ENCODE assay signal across 13 cellular contexts in genomic region chr11:44833869-44834452, GRCh38.
DNase-seq lines count a peak whose midpoint lies in the region; ATAC-seq and TF ChIP-seq lines count a peak whose summit lies in the region.
"Had no signal": no experiment of that assay in that cellular context is flagged by ENCODE, and none has a peak within 500 bp of the region (broad histone marks: within the 10 kb centered on the region; RNA-seq: fewer than 3 reads in every experiment).

No MANE protein-coding gene starts in this region.

- no peak for TF ChIP-seq CTCF in WTC11 (IDR thresholded peaks at IDR 0.05)

- DNase-seq in WTC11 (ENCODE audit: low spot score) (no peak), iPS-NIHi7 (ENCODE audit: extremely low spot score) (peak; percentile 40), retina (peak; percentile 76), KG1 (lab: John Stamatoyannopoulos, UW) (no peak), NCI-H1436 treated with DMSO at 0.1 percent for 48 hours (lab: John Stamatoyannopoulos, UW) (no peak)
- no peak for DNase-seq in activated T-cell treated with anti-CD3 and anti-CD28 coated beads, Interleukin-2, amount 50 U/mL, for 24 hours
- DNase-seq: activated CD4-positive, alpha-beta T cell treated with anti-CD3 and anti-CD28 coated beads, Interleukin-2, amount 10 ng/mL, durations not matched to agents 24 days and 14 days; activated effector memory CD4-positive, alpha-beta T cell treated with Interleukin-2 at 50 U/mL for 16 hours; CD4-positive, alpha-beta memory T cell; T-helper 17 cell had no signal

- H3K9me3 Mint-ChIP-seq in WTC11, result peaks cover 14% of the 10 kb centered on the region
- no peaks in the 10 kb centered on the region for H3K9me3 Mint-ChIP-seq in activated T-cell treated with anti-CD3 and anti-CD28 coated beads, Interleukin-2, amount 50 U/mL, for 24 hours

- H3K27ac Mint-ChIP-seq in WTC11, result peak overlapping the region; percentile 64; the same call in 1 of the 2 replicates
- H3K27ac Mint-ChIP-seq in activated T-cell treated with anti-CD3 and anti-CD28 coated beads, Interleukin-2, amount 50 U/mL, for 24 hours, result no peak overlapping the region
- H3K27ac Mint-ChIP-seq: activated CD4-positive, alpha-beta T cell treated with anti-CD3 and anti-CD28 coated beads, Interleukin-2, amount 10 ng/mL, durations not matched to agents 24 days and 14 days; T-helper 17 cell had no signal

- no peaks in the 10 kb centered on the region for H3K27me3 ChIP-seq in HUES6 (ENCODE audit: control insufficient read depth, insufficient read depth, low read length)
- H3K27me3 ChIP-seq: tibial nerve had no signal

- peak; percentile 74 for ATAC-seq in WTC11
- no peak for ATAC-seq in HG02759 (IDR thresholded peaks at IDR 0.05; ENCODE audit: unreplicated experiment)
- ATAC-seq: T-helper 17 cell had no signal

- H3K27ac ChIP-seq in HUES6 (ENCODE audit: low read depth, low read length), result peak overlapping the region; percentile 77; the same call in 1 of the 2 replicates

- H3K4me1 ChIP-seq in HUES6 (ENCODE audit: control insufficient read depth, insufficient read depth, low read length), result peaks cover 48% of the 10 kb centered on the region

- H3K27me3 Mint-ChIP-seq in WTC11 (ENCODE audit: low read depth), result peaks cover 3% of the 10 kb centered on the region; the same call in 1 of the 2 replicates
- no peaks in the 10 kb centered on the region for H3K27me3 Mint-ChIP-seq in activated T-cell treated with anti-CD3 and anti-CD28 coated beads, Interleukin-2, amount 50 U/mL, for 24 hours
- H3K27me3 Mint-ChIP-seq: CD4-positive, alpha-beta memory T cell; T-helper 17 cell had no signal

- H3K9me3 ChIP-seq in HUES6 (ENCODE audit: control insufficient read depth, insufficient read depth, low read depth, low read length), result peaks cover 5% of the 10 kb centered on the region
- H3K9me3 ChIP-seq: tibial nerve had no signal

- peaks cover 16% of the 10 kb centered on the region for H3K36me3 Mint-ChIP-seq in WTC11
- no peaks in the 10 kb centered on the region for H3K36me3 Mint-ChIP-seq in activated T-cell treated with anti-CD3 and anti-CD28 coated beads, Interleukin-2, amount 50 U/mL, for 24 hours (ENCODE audit: low read depth)

- peaks cover 53% of the 10 kb centered on the region for H3K4me1 Mint-ChIP-seq in WTC11
- H3K4me1 Mint-ChIP-seq in activated T-cell treated with anti-CD3 and anti-CD28 coated beads, Interleukin-2, amount 50 U/mL, for 24 hours (ENCODE audit: low read depth), result no peaks in the 10 kb centered on the region
- H3K4me1 Mint-ChIP-seq: activated CD4-positive, alpha-beta T cell treated with anti-CD3 and anti-CD28 coated beads, Interleukin-2, amount 10 ng/mL, durations not matched to agents 24 days and 14 days had no signal

- H3K9ac ChIP-seq in HUES6 (ENCODE audit: low read length), result peak overlapping the region; percentile 58

- POLR2A ChIA-PET in WTC11 (lab: Charles Lee), result interaction anchor here (0.6 to 1.3 kb wide), 5 partner anchors 9 to 1512 kb away, joined by 3 to 5 read pairs (median 4); no protein-coding TSS in a partner anchor

- H3K4me3 Mint-ChIP-seq in WTC11, result no peak overlapping the region
- no peak overlapping the region for H3K4me3 Mint-ChIP-seq in activated T-cell treated with anti-CD3 and anti-CD28 coated beads, Interleukin-2, amount 50 U/mL, for 24 hours
- H3K4me3 Mint-ChIP-seq: activated CD4-positive, alpha-beta T cell treated with anti-CD3 and anti-CD28 coated beads, Interleukin-2, amount 10 ng/mL, durations not matched to agents 24 days and 14 days; CD4-positive, alpha-beta memory T cell; T-helper 17 cell had no signal

- CTCF ChIA-PET in WTC11 (lab: Charles Lee), result interaction anchor here (1.0 to 3.7 kb wide), 9 partner anchors 10 to 277 kb away, joined by 3 to 36 read pairs (median 3); no protein-coding TSS in a partner anchor

- no peaks in the 10 kb centered on the region for H3K36me3 ChIP-seq in HUES6 (ENCODE audit: control insufficient read depth, insufficient read depth, low read length)
- H3K36me3 ChIP-seq: tibial nerve had no signal

- no peak overlapping the region for H3K4me3 ChIP-seq in HUES6 (ENCODE audit: low read depth, low read length)
- H3K4me3 ChIP-seq: tibial nerve had no signal

TF ChIP-seq in WTC11, 78 proteins besides CTCF, POLR2A, EP300 and RAD21:
- TF ChIP-seq NFE2L1 (CRISPR knock-in tag; IDR thresholded peaks at IDR 0.05) (no peak), TEAD1 (CRISPR knock-in tag; IDR thresholded peaks at IDR 0.05) (no peak), ZNF423 (CRISPR knock-in tag; IDR thresholded peaks at IDR 0.05) (0 out of 2 replicates have a peak, but pooled peaks have one; percentile 6), ZNF219 (CRISPR knock-in tag; IDR thresholded peaks at IDR 0.05; ENCODE audit: borderline replicate concordance) (no peak)

Comparison
In these comparisons a context has a peak if more than half of its experiments do, and no peak if none do; other contexts are left out.
1. DNase-seq: peak in iPS-NIHi7 (single experiment) and retina (single experiment); none in WTC11 (single experiment), KG1 (single experiment), NCI-H1436 treated with DMSO at 0.1 percent for 48 hours (single experiment) and activated T-cell treated with anti-CD3 and anti-CD28 coated beads, Interleukin-2, amount 50 U/mL, for 24 hours (single experiment).